ENCODE assay signal across 17 cellular contexts in genomic region chr18:35247412-35248249, GRCh38. TPM values are rescaled to one million over a fixed set of nuclear protein-coding genes. Genes with fewer than 3 reads are reported as not detected.
DNase-seq lines count a peak whose midpoint lies in the region; TF ChIP-seq lines count a peak whose summit lies in the region.
"Had no signal": no experiment of that assay in that cellular context is flagged by ENCODE, and none has a peak within 500 bp of the region (broad histone marks: within the 10 kb centered on the region; RNA-seq: fewer than 3 reads in every experiment).

No MANE protein-coding gene starts in this region.

- no peaks in the 10 kb centered on the region for H3K9me3 ChIP-seq in Peyer's patch
- no peaks in the 10 kb centered on the region for H3K9me3 ChIP-seq in ovary
- H3K9me3 ChIP-seq in colonic mucosa = no peaks in the 10 kb centered on the region
- H3K9me3 ChIP-seq: vagina had no signal

- H3K27me3 ChIP-seq in GM06990 (replicated peaks; ENCODE audit: control insufficient read depth, insufficient read depth, low read length) = no peaks in the 10 kb centered on the region
- no peaks in the 10 kb centered on the region for H3K27me3 ChIP-seq in Peyer's patch
- no peaks in the 10 kb centered on the region for H3K27me3 ChIP-seq in ovary
- H3K27me3 ChIP-seq in colonic mucosa = no peaks in the 10 kb centered on the region
- H3K27me3 ChIP-seq: vagina had no signal

- TF ChIP-seq EP300 in ovary (IDR thresholded peaks at IDR 0.05) = no peak

- H3K27ac ChIP-seq in Peyer's patch (peak overlapping the region in 1 of 4 donors; percentile 40), ovary (no peak overlapping the region), colonic mucosa (no peak overlapping the region)
- H3K27ac ChIP-seq: lower lobe of right lung, vagina had no signal

- H3K4me3 ChIP-seq in AG10803 (ENCODE audit: low read length) (no peak overlapping the region), GM06990 (replicated peaks; ENCODE audit: low read depth, low read length) (no peak overlapping the region), Peyer's patch (no peak overlapping the region), ovary (no peak overlapping the region), colonic mucosa (no peak overlapping the region)
- H3K4me3 ChIP-seq: lower lobe of right lung, vagina had no signal

- no peak for TF ChIP-seq CTCF in AG10803 (conservative IDR thresholded peaks at IDR 0.05; ENCODE audit: low read length)
- no peak for TF ChIP-seq CTCF in GM06990 (IDR thresholded peaks at IDR 0.05; ENCODE audit: insufficient read depth, low read length, poor library complexity, severe bottlenecking)
- TF ChIP-seq CTCF in Peyer's patch (IDR thresholded peaks at IDR 0.05) = no peak
- no peak for TF ChIP-seq CTCF in ovary (IDR thresholded peaks at IDR 0.05)
- no peak for TF ChIP-seq CTCF in colonic mucosa (IDR thresholded peaks at IDR 0.05)

- intact Hi-C loops in ovary (cut with DNase I) = no loop called here
- intact Hi-C loops in colonic mucosa (cut with DNase I) = no loop called here

- no peak overlapping the region for H3K9ac ChIP-seq in colonic mucosa (ENCODE audit: low read depth in 2 of 2, low read length in 2 of 2)

- peaks cover 19% of the 10 kb centered on the region for H3K36me3 ChIP-seq in GM06990 (ENCODE audit: control insufficient read depth, insufficient read depth, low read length)
- H3K36me3 ChIP-seq in Peyer's patch = peaks cover 0 to 61% (median 0%) of the 10 kb centered on the region in 3 donors
- H3K36me3 ChIP-seq in ovary = no peaks in the 10 kb centered on the region
- peaks cover 7% of the 10 kb centered on the region for H3K36me3 ChIP-seq in colonic mucosa

- 95 to 98% (median 96%) methylated on average over 14 of the region's 14 CpGs for WGBS in ovary, 3 donors

- H3K4me1 ChIP-seq in Peyer's patch = no peaks in the 10 kb centered on the region
- peaks cover 1% of the 10 kb centered on the region for H3K4me1 ChIP-seq in ovary (ENCODE audit: insufficient read depth)
- H3K4me1 ChIP-seq in colonic mucosa = no peaks in the 10 kb centered on the region

- DNase-seq in AG10803 (ENCODE audit: low read depth) (peak; percentile 10), GM06990 (ENCODE audit: extremely low read depth, insufficient read length) (peak; percentile 11), NOMO-1 (lab: John Stamatoyannopoulos, UW; ENCODE audit: unreplicated experiment in 2 of 2) (peak; percentile 56 to 77), germinal center (ENCODE audit: low spot score) (peak; percentile 39), Peyer's patch (no peak), NCI-H2107 treated with DMSO at 0.1 percent for 48 hours (lab: John Stamatoyannopoulos, UW; ENCODE audit: unreplicated experiment) (no peak), ovary (no peak), colonic mucosa (no peak)
- DNase-seq: ACHN; activated CD4-positive, alpha-beta T cell treated with anti-CD3 and anti-CD28 coated beads for 36 hours; activated CD8-positive, alpha-beta memory T cell treated with anti-CD3 and anti-CD28 coated beads, Interleukin-2, amount 50 U/mL, for 48 hours; cortex of kidney; HCEC 1CT; lower lobe of right lung; NCI-H1417; SHP77 had no signal

- TF ChIP-seq POLR2A in Peyer's patch (IDR thresholded peaks at IDR 0.05) (no peak), ovary (IDR thresholded peaks at IDR 0.05) (no peak)

RNA-seq across cellular contexts. Expression of gene ZNF397, which starts 6.8 kb away (rescaled TPM):
- total RNA-seq in Peyer's patch (10 to 100 TPM; 25.4 to 38.0 (median 29.6) TPM), ovary (10 to 100 TPM; 15.9 to 35.8 (median 27.7) TPM), colonic mucosa (10 to 100 TPM; 22.7 to 25.2 TPM)
- 10 to 100 TPM; 15.7 to 28.9 TPM for polyA plus RNA-seq in ovary

RNA-seq across cellular contexts. Expression of gene ZSCAN30, which starts 42.4 kb away (rescaled TPM):
- 10 to 100 TPM; 20.3 to 51.2 (median 26.8) TPM for total RNA-seq in Peyer's patch
- 10 to 100 TPM; 12.2 to 18.3 (median 13.8) TPM for total RNA-seq in ovary
- 10 to 100 TPM in 1 of 2 donors, 1 to 10 TPM in 1; 7.0 to 14.8 TPM for polyA plus RNA-seq in ovary
- 1 to 10 TPM; 7.8 to 9.4 TPM for total RNA-seq in colonic mucosa

Comparison
In these comparisons a context has a peak if more than half of its experiments do, and no peak if none do; other contexts are left out.
1. DNase-seq: peak in AG10803 (single experiment), GM06990 (single experiment), NOMO-1 (2 of 2) and germinal center (single experiment); none in Peyer's patch (0 of 3), NCI-H2107 treated with DMSO at 0.1 percent for 48 hours (single experiment), ovary (0 of 5) and colonic mucosa (single experiment).